ENCODE assay signal across 8 cellular contexts in genomic region chr12:89349814-89350213, GRCh38. TPM values are rescaled to one million over a fixed set of nuclear protein-coding genes. Genes with fewer than 3 reads are reported as not detected.
DNase-seq lines count a peak whose midpoint lies in the region; ATAC-seq and TF ChIP-seq lines count a peak whose summit lies in the region.

No MANE protein-coding gene starts in this region.

- WGBS in testis, 2 donors = 23% methylated on average over 6 of the region's 6 CpGs

- TF ChIP-seq CTCF in NB4 (IDR thresholded peaks at IDR 0.05; ENCODE audit: low read depth, low read length) = no peak
- no peak for TF ChIP-seq CTCF in astrocyte of the spinal cord (IDR thresholded peaks at IDR 0.05; ENCODE audit: low read depth, low read length)
- TF ChIP-seq CTCF in kidney epithelial cell (IDR thresholded peaks at IDR 0.05; ENCODE audit: insufficient read depth, low read length, poor library complexity, severe bottlenecking) = no peak
- no peak for TF ChIP-seq CTCF in testis (IDR thresholded peaks at IDR 0.05)

- H3K4me3 ChIP-seq in NB4 (ENCODE audit: low read depth, low read length) (peak overlapping the region; percentile 90), astrocyte of the spinal cord (ENCODE audit: low read depth, low read length) (peak overlapping the region; percentile 88), kidney epithelial cell (ENCODE audit: low read depth, low read length) (peak overlapping the region; percentile 99), testis (peak overlapping the region; percentile 70 to 74)

- in situ Hi-C loops in astrocyte of the spinal cord (cut with HindIII; ENCODE audit: low sequenced_read_pairs) = no loop called here

- intact Hi-C loops in testis (cut with DNase I; ENCODE audit: low total_unique reads) (no loop called here), posterior vena cava (cut with DNase I) (loop anchor here (5.0 to 10.0 kb wide), 5 partner anchors 102 to 295 kb away; partner anchors contain the start of gene GALNT4 (in 1 of the 2))

- no peak for ATAC-seq in HG02763 (IDR thresholded peaks at IDR 0.05; ENCODE audit: unreplicated experiment)
- ATAC-seq in GM21447 (IDR thresholded peaks at IDR 0.05; ENCODE audit: unreplicated experiment) = no peak

- DNase-seq in EH (ENCODE audit: low read depth) (peak; percentile 79), NB4 (ENCODE audit: low read depth) (peak; percentile 86), astrocyte of the spinal cord (ENCODE audit: low read depth, low spot score) (peak; percentile 74), kidney epithelial cell (ENCODE audit: low read depth) (no peak), testis (peak; percentile 26), posterior vena cava (ENCODE audit: low spot score) (no peak)

- no peaks in the 10 kb centered on the region for H3K4me1 ChIP-seq in testis

- H3K27ac ChIP-seq in testis = peak overlapping the region in 1 of 2 donors; percentile 94

- TF ChIP-seq POLR2A in NB4 (IDR thresholded peaks at IDR 0.05; ENCODE audit: extremely low read depth, insufficient read length) (peak; percentile 15), testis (IDR thresholded peaks at IDR 0.05) (no peak)

- H3K27me3 ChIP-seq in kidney epithelial cell (ENCODE audit: control insufficient read depth, insufficient read depth, low read length) = no peaks in the 10 kb centered on the region
- H3K27me3 ChIP-seq in testis = no peaks in the 10 kb centered on the region

- no peaks in the 10 kb centered on the region for H3K9me3 ChIP-seq in testis

- H3K36me3 ChIP-seq in kidney epithelial cell (ENCODE audit: control insufficient read depth, insufficient read depth, low read length) (peaks cover 3% of the 10 kb centered on the region), testis (ENCODE audit: low read depth, missing control alignments) (no peaks in the 10 kb centered on the region)

RNA-seq across cellular contexts. Expression of gene DUSP6, which starts 2.5 kb away (rescaled TPM):
- total RNA-seq in kidney epithelial cell (43.1 and 64.5 TPM in 2 replicates), testis (10 to 100 TPM; 10.9 to 17.2 TPM), posterior vena cava (10 to 100 TPM; 42.2 to 49.6 TPM)
- polyA plus RNA-seq in testis (ENCODE audit: insufficient read depth, low read depth, low replicate concordance) = 15.1 TPM

Comparison
In these comparisons a context has a peak if more than half of its experiments do, and no peak if none do; other contexts are left out.
1. DNase-seq: peak in EH (single experiment), NB4 (single experiment), astrocyte of the spinal cord (single experiment) and testis (single experiment); none in kidney epithelial cell (single experiment) and posterior vena cava (single experiment).
2. Peak in every context shown above with its lines, with median percentiles within 50 percentile points of each other: H3K4me3 ChIP-seq.